ENCODE assay signal across 6 cellular contexts in genomic region chr11:29142573-29142972, GRCh38.
DNase-seq lines count a peak whose midpoint lies in the region; ATAC-seq, FAIRE-seq and TF ChIP-seq lines count a peak whose summit lies in the region.
"Not testable (repeated sequence)": the region's sequence is repeated elsewhere in the genome, so short reads cannot be mapped to it uniquely, and the experiment has no call there.

No MANE protein-coding gene starts in this region.

- H3K36me3 ChIP-seq in kidney (ENCODE audit: control insufficient read depth in 1 of 2, insufficient read depth in 2 of 2, low read length in 2 of 2); HepG2 (replicated peaks in 1 of 2; ENCODE audit: control insufficient read depth in 1 of 2, insufficient read depth in 2 of 2, low read length in 2 of 2); mucosa of descending colon (ENCODE audit: low read depth): not testable (repeated sequence)

- H4K20me1 ChIP-seq in HepG2 (ENCODE audit: insufficient read depth, low read length), result not testable (repeated sequence)

- H3K27me3 ChIP-seq in HepG2 (ENCODE audit: control insufficient read depth in 1 of 2, insufficient read depth in 2 of 2, low read length in 2 of 2), result not testable (repeated sequence)

- H3K9me3 ChIP-seq in kidney (ENCODE audit: control insufficient read depth in 1 of 2, low read length in 2 of 2); HepG2 (ENCODE audit: low read length); mucosa of descending colon: not testable (repeated sequence)

- H3K4me1 ChIP-seq in kidney (ENCODE audit: control insufficient read depth in 1 of 2, insufficient read depth in 1 of 2, low read depth in 1 of 2, low read length in 2 of 2); HepG2 (ENCODE audit: insufficient read depth, low read length); mucosa of descending colon (ENCODE audit: low read depth): not testable (repeated sequence)

- not testable (repeated sequence) for H3K79me2 ChIP-seq in HepG2 (ENCODE audit: insufficient read depth, low read length)

- POLR2A ChIA-PET in HepG2 (lab: Yijun Ruan, JAX), result not testable (repeated sequence)

- not testable (repeated sequence) for H3K27ac ChIP-seq in kidney (ENCODE audit: low read depth in 2 of 2, low read length in 2 of 2); HepG2 (ENCODE audit: extremely low read length, insufficient read depth, low read length)

- H3K9ac ChIP-seq in kidney (ENCODE audit: low read length in 2 of 2); HepG2 (ENCODE audit: insufficient read depth, low read depth, low read length): not testable (repeated sequence)

- 0% methylated on average over 1 of the region's 1 CpG for WGBS in HepG2 (ENCODE audit: low lambda C conversion rate)

- intact Hi-C loops in kidney (cut with DNase I); HepG2 (cut with micrococcal nuclease; ENCODE audit: unreplicated experiment); mucosa of descending colon (cut with DNase I, micrococcal nuclease): not testable (repeated sequence)

- DNase-seq in GM18507 (ENCODE audit: extremely low spot score, insufficient read length, low read depth); RCC 7860 (ENCODE audit: low spot score); kidney: not testable (repeated sequence)
- DNase-seq in HepG2 (ENCODE audit: low spot score) (peak; percentile 25), mucosa of descending colon (peak in 1 of 3 donors; percentile 8)

- TF ChIP-seq RAD21 in HepG2 (CRISPR knock-in tag; IDR thresholded peaks at IDR 0.05), result not testable (repeated sequence)

- in situ Hi-C loops in HepG2 (cut with HindIII; ENCODE audit: extremely low pct_ligation_motif_present, low pct_unique_long_range_greater_than_20kb), result not testable (repeated sequence)

- CTCF ChIA-PET in HepG2 (lab: Yijun Ruan, JAX; ENCODE audit: low intra/inter-chr PET ratio, low total read pairs), result not testable (repeated sequence)

- H2AFZ ChIP-seq in HepG2 (ENCODE audit: low read length), result not testable (repeated sequence)

- not testable (repeated sequence) for TF ChIP-seq CTCF in kidney (IDR thresholded peaks at IDR 0.05; ENCODE audit: borderline replicate concordance, extremely low read depth, insufficient read depth); HepG2 (CRISPR knock-in tag; IDR thresholded peaks at IDR 0.05); mucosa of descending colon (IDR thresholded peaks at IDR 0.05)

- not testable (repeated sequence) for TF ChIP-seq POLR2A in HepG2 (IDR thresholded peaks at IDR 0.05; ENCODE audit: insufficient read depth in 1 of 2, low read depth in 2 of 2, low read length in 2 of 2)

- FAIRE-seq in GM18507 (lab: Jason Lieb, UNC) (peak; percentile 26), RCC 7860 (lab: Jason Lieb, UNC) (peak; percentile 41), endometrium (lab: Jason Lieb, UNC) (peak; percentile 21), kidney (lab: Jason Lieb, UNC) (peak; percentile 87), HepG2 (lab: Jason Lieb, UNC) (peak; percentile 81)

- ATAC-seq in HepG2, result peak; percentile 93
- ATAC-seq in mucosa of descending colon, result peak; percentile 92

- BruUV-seq in HepG2 (replicated peaks; lab: Mats Ljungman, UMichigan), result not testable (repeated sequence)

- not testable (repeated sequence) for TF ChIP-seq EP300 in HepG2 (IDR thresholded peaks at IDR 0.05; ENCODE audit: low read depth in 2 of 2, low read length in 2 of 2); HepG2 (CRISPR knock-in tag; IDR thresholded peaks at IDR 0.05; ENCODE audit: borderline replicate concordance)

- H3K4me3 ChIP-seq in kidney (ENCODE audit: low read length in 2 of 2); HepG2 (replicated peaks in 1 of 3; ENCODE audit: insufficient read depth in 1 of 3, low read depth in 2 of 3, low read length in 3 of 3); mucosa of descending colon: not testable (repeated sequence)

- H3K4me2 ChIP-seq in HepG2 (ENCODE audit: low read depth, low read length), result not testable (repeated sequence)

TF ChIP-seq in HepG2, 621 proteins besides CTCF, POLR2A, EP300 and RAD21:
- TF ChIP-seq ZNF644 (CRISPR knock-in tag; IDR thresholded peaks at IDR 0.05; ENCODE audit: low read depth), result peak; percentile 45; the same call in 1 of the 2 replicates
- peak; percentile 58 for TF ChIP-seq HNF4A (CRISPR knock-in tag; IDR thresholded peaks at IDR 0.05)
